8 cellular contexts compared by ENCODE assay signal in genomic region chr5:80181618-80182211, GRCh38.
DNase-seq lines count a peak whose midpoint lies in the region; TF ChIP-seq lines count a peak whose summit lies in the region.

No MANE protein-coding gene starts in this region.

- no peaks in the 10 kb centered on the region for H3K9me3 ChIP-seq in neutrophil

- no peaks in the 10 kb centered on the region for H3K27me3 ChIP-seq in neutrophil

- no peaks in the 10 kb centered on the region for H3K36me3 ChIP-seq in neutrophil

- POLR2A ChIA-PET in GM10248 (lab: Yijun Ruan, JAX) = no interaction called here

- H3K9me3 Mint-ChIP-seq in brain = no peaks in the 10 kb centered on the region

- in situ Hi-C loops in ACHN (cut with HindIII; ENCODE audit: low pct_ligation_motif_present, low pct_unique_long_range_greater_than_20kb, low sequenced_read_pairs) = no loop called here

- H3K4me1 Mint-ChIP-seq in brain = peaks cover 54% of the 10 kb centered on the region

- H3K4me1 ChIP-seq in neutrophil (ENCODE audit: control insufficient read depth in 1 of 2, insufficient read depth in 1 of 2, low read depth in 1 of 2, low read length in 1 of 2) = peaks cover 48 to 55% of the 10 kb centered on the region in 2 experiments

- H3K27ac ChIP-seq in neutrophil = peak overlapping the region; percentile 19

- CTCF ChIA-PET in GM10248 (lab: Yijun Ruan, JAX) = interaction anchor here (0.8 to 1.5 kb wide), 3 partner anchors 11 to 98 kb away, joined by 3 read pairs; no protein-coding TSS in a partner anchor

- peaks cover 12% of the 10 kb centered on the region for H3K36me3 Mint-ChIP-seq in brain

- peaks cover 4% of the 10 kb centered on the region for H3K27me3 Mint-ChIP-seq in brain

- TF ChIP-seq CTCF in brain (conservative IDR thresholded peaks at IDR 0.05) (no peak), neutrophil (IDR thresholded peaks at IDR 0.05) (no peak), GM10248 (IDR thresholded peaks at IDR 0.05; ENCODE audit: control extremely low read depth, extremely low read depth, low read depth, missing control alignments) (no peak)

- peak overlapping the region in 4 of 5 experiments; percentile 22 to 79 (median 47) for H3K27ac Mint-ChIP-seq in brain

- DNase-seq in HPDE6-E6E7 (ENCODE audit: extremely low spot score) (peak; percentile 49), NCI-H774 (lab: John Stamatoyannopoulos, UW) (peak; percentile 22), NCI-H187 treated with DMSO at 0.1 percent for 48 hours (lab: John Stamatoyannopoulos, UW) (no peak), midbrain (lab: John Stamatoyannopoulos, UW) (no peak), GM10248 (ENCODE audit: extremely low spot score) (no peak), ACHN (no peak)

- H3K4me3 ChIP-seq in neutrophil (ENCODE audit: low read depth in 1 of 2, low read length in 1 of 2) = no peak overlapping the region

- H3K4me3 Mint-ChIP-seq in brain = peak overlapping the region in 1 of 5 experiments; percentile 17

Comparison
In these comparisons a context has a peak if more than half of its experiments do, and no peak if none do; other contexts are left out.
1. DNase-seq: peak in HPDE6-E6E7 (single experiment) and NCI-H774 (single experiment); none in NCI-H187 treated with DMSO at 0.1 percent for 48 hours (single experiment), midbrain (single experiment), GM10248 (single experiment) and ACHN (single experiment).